Comparison of ENCODE assay signal across 8 cellular contexts in the genomic region with DNA sequence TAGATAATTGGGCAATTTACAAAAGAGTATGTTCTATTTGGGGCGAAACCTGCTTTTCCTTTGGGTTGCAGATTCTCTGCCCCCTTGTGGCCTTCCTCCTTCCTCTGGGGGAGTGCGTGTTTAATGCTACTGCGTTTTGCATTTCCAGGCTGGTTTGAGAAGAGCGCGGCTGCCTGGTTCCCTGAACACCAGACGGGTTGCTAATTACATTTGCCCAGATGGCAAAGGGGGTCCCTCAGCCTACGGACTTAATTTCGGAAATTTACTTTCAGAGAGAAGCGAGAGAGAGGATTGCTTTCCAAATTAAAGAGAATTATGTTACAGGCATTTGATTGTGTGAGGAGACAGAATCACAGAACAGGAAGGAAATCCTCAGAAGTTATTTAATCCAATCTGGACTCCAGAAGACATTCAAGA.
DNase-seq lines count a peak whose midpoint lies in the region; ATAC-seq and TF ChIP-seq lines count a peak whose summit lies in the region.

No MANE protein-coding gene starts in this region.

- no peak overlapping the region for H3K4me2 ChIP-seq in OCI-LY1 (ENCODE audit: low read length)

- no peaks in the 10 kb centered on the region for H3F3A ChIP-seq in OCI-LY1 (ENCODE audit: insufficient read depth, low read length)

- H3K9ac ChIP-seq in OCI-LY1 (ENCODE audit: low read length), result no peak overlapping the region

- no peaks in the 10 kb centered on the region for H4K20me1 ChIP-seq in OCI-LY1 (ENCODE audit: insufficient read depth, low read length)

- H3K9me3 ChIP-seq in OCI-LY1 (ENCODE audit: low read length), result no peaks in the 10 kb centered on the region

- no peak overlapping the region; the same call in 1 of the 2 replicates for H2AFZ ChIP-seq in OCI-LY1 (ENCODE audit: low read length)

- DNase-seq in AG09309 (ENCODE audit: low read depth) (peak; percentile 18), cerebellar cortex (ENCODE audit: low spot score) (peak; percentile 63), kidney glomerular epithelial cell (lab: John Stamatoyannopoulos, UW) (peak; percentile 30), NCI-H510A (lab: John Stamatoyannopoulos, UW) (no peak)
- peak; percentile 18 for DNase-seq in stimulated activated CD8-positive, alpha-beta memory T cell treated with anti-CD3 and anti-CD28 coated beads, Interleukin-12 subunit alpha, Interleukin-12 subunit beta, amount 100 ng/mL, for 1 hour (ENCODE audit: low read depth)

- H3K27ac ChIP-seq in OCI-LY1 (ENCODE audit: low read depth, low read length, poor library complexity, severe bottlenecking), result no peak overlapping the region

- H3K4me3 ChIP-seq in AG09309 (ENCODE audit: control insufficient read depth, low read depth, low read length) (no peak overlapping the region), GM12875 (ENCODE audit: low read depth, low read length) (no peak overlapping the region), OCI-LY1 (ENCODE audit: low read depth, low read length, poor library complexity, severe bottlenecking) (no peak overlapping the region)

- no peaks in the 10 kb centered on the region for H3K9me2 ChIP-seq in OCI-LY1 (ENCODE audit: low read depth, low read length)

- ATAC-seq in HG02588 (IDR thresholded peaks at IDR 0.05; ENCODE audit: unreplicated experiment), result no peak

- H3K4me1 ChIP-seq in OCI-LY1 (ENCODE audit: insufficient read depth, low read length, severe bottlenecking), result no peaks in the 10 kb centered on the region

- no peaks in the 10 kb centered on the region for H3K36me3 ChIP-seq in OCI-LY1 (ENCODE audit: insufficient read depth, low read length)

- no peaks in the 10 kb centered on the region for H3K27me3 ChIP-seq in OCI-LY1 (ENCODE audit: insufficient read depth, low read length)

- TF ChIP-seq CTCF in AG09309 (IDR thresholded peaks at IDR 0.05; ENCODE audit: control insufficient read depth, insufficient read depth, low read depth, low read length, missing control alignments) (peak; percentile 85), GM12875 (IDR thresholded peaks at IDR 0.05; ENCODE audit: borderline replicate concordance, insufficient read depth, low read depth, low read length) (peak; percentile 20; the same call in 1 of the 2 replicates), OCI-LY1 (IDR thresholded peaks at IDR 0.05; ENCODE audit: low read length) (peak; percentile 77)

- H3K79me2 ChIP-seq in OCI-LY1 (ENCODE audit: insufficient read depth, low read length), result no peaks in the 10 kb centered on the region

Comparison
In these comparisons a context has a peak if more than half of its experiments do, and no peak if none do; other contexts are left out.
1. CTCF ChIP-seq: peak in every context shown above with its lines; median percentile 85 in AG09309; 77 in OCI-LY1; 20 in GM12875.